1 cellular context compared by ENCODE assay signal in genomic region chr5:128084228-128085167, GRCh38.
TF ChIP-seq lines count a peak whose summit lies in the region.

No MANE protein-coding gene starts in this region.

TF ChIP-seq in HEK293, 187 proteins besides CTCF, POLR2A, EP300 and RAD21 (continued from another document):
- TF ChIP-seq ATF2 (tag by site-specific recombination; IDR thresholded peaks at IDR 0.05; ENCODE audit: low read depth) = no peak
- TF ChIP-seq ZNF677 (tag by site-specific recombination; IDR thresholded peaks at IDR 0.05) = no peak; the same call in 1 of the 2 replicates
- TF ChIP-seq ZNF335 (tag by site-specific recombination; conservative IDR thresholded peaks at IDR 0.05) = peak; percentile 66
- TF ChIP-seq ZNF416 (tag by site-specific recombination; IDR thresholded peaks at IDR 0.05) = no peak
- peak; percentile 73; the same call in 1 of the 2 replicates for TF ChIP-seq ZNF2 (tag by site-specific recombination; IDR thresholded peaks at IDR 0.05)
- TF ChIP-seq OSR2 (tag by site-specific recombination; IDR thresholded peaks at IDR 0.05) = no peak
- TF ChIP-seq ZNF211 (tag by site-specific recombination; IDR thresholded peaks at IDR 0.05; ENCODE audit: low read depth) = no peak
- TF ChIP-seq ZNF18 (tag by site-specific recombination; IDR thresholded peaks at IDR 0.05) = no peak
- peak; percentile 93 for TF ChIP-seq ZBTB17 (tag by site-specific recombination; IDR thresholded peaks at IDR 0.05)
- TF ChIP-seq ZNF623 (tag by site-specific recombination; IDR thresholded peaks at IDR 0.05) = no peak
- TF ChIP-seq ZNF555 (tag by site-specific recombination; conservative IDR thresholded peaks at IDR 0.05) = no peak
- TF ChIP-seq ZSCAN23 (tag by site-specific recombination; IDR thresholded peaks at IDR 0.05) = no peak
- TF ChIP-seq HOXC10 (CRISPR knock-in tag; IDR thresholded peaks at IDR 0.05) = no peak
TF ChIP-seq in HEK293: peak in this region for 32.
